In the genomic region with DNA sequence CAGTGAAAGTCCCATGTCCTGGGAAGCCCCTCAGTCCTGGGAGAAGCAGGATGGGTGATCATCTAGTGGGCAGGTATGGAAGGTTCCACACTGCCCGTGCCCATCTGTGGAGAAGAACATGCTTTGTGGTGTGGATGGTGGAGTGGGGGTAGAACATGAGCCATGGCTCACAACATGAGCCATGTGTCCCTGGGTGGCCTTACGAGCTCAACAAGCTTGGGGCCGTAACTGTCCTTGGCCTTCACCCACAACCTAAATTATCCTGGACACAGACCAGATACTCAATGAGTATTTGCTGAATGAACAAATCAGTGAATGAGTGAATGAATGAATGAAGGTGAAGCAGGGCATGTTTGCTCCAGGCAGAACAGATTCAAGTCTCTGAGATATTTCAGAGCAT, we compare ENCODE assay signal across 24 cellular contexts. TPM values are rescaled to one million over a fixed set of nuclear protein-coding genes. Genes with fewer than 3 reads are reported as not detected.
A peak's percentile ranks its signal among the peaks of the same experiment; 100 is the strongest.
DNase-seq lines count a peak whose midpoint lies in the region; FAIRE-seq and TF ChIP-seq lines count a peak whose summit lies in the region.
"Had no signal": no experiment of that assay in that cellular context is flagged by ENCODE, and none has a peak within 500 bp of the region (broad histone marks: within the 10 kb centered on the region; RNA-seq: fewer than 3 reads in every experiment).

No MANE protein-coding gene starts in this region.

- BruUV-seq in mammary epithelial cell (replicated peaks; lab: Mats Ljungman, UMichigan) (no TSS peak), MCF 10A (replicated peaks; lab: Mats Ljungman, UMichigan) (no TSS peak)

- peaks cover 5% of the 10 kb centered on the region for H3K27me3 ChIP-seq in mammary epithelial cell (ENCODE audit: insufficient read depth, low read length)
- H3K27me3 ChIP-seq: pancreas had no signal

- no peaks in the 10 kb centered on the region for H3K4me1 Mint-ChIP-seq in MCF 10A (ENCODE audit: insufficient read depth, unreplicated experiment)

- H3K4me2 ChIP-seq in mammary epithelial cell (ENCODE audit: insufficient read depth, low read depth, low read length) = no peak overlapping the region

- intact Hi-C loops in mammary epithelial cell (cut with micrococcal nuclease) (no loop called here), MCF 10A (cut with micrococcal nuclease) (no loop called here)

- no peak overlapping the region for H3K27ac Mint-ChIP-seq in MCF 10A (ENCODE audit: low read depth, unreplicated experiment)
- H3K27ac Mint-ChIP-seq: activated CD4-positive, alpha-beta memory T cell treated with anti-CD3 and anti-CD28 coated beads for 36 hours; activated naive CD8-positive, alpha-beta T cell treated with anti-CD3 and anti-CD28 coated beads, Interleukin-2, amount 10 ng/mL, durations not matched to agents 7 days and 5 days; activated T-cell treated with anti-CD3 and anti-CD28 coated beads, Interleukin-2, amount 50 U/mL, for 72 hours had no signal

- no peak overlapping the region for H3K9ac ChIP-seq in mammary epithelial cell (ENCODE audit: insufficient read depth, low read length)

- TF ChIP-seq CTCF in mammary epithelial cell (conservative IDR thresholded peaks at IDR 0.05 in 1 of 2, IDR thresholded peaks at IDR 0.05 in 1 of 2; ENCODE audit: extremely low read depth in 1 of 2, insufficient read depth in 1 of 2, low read depth in 1 of 2, low read length in 2 of 2) (no peak), MCF 10A (IDR thresholded peaks at IDR 0.05; ENCODE audit: unreplicated experiment) (no peak), fibroblast of pulmonary artery (IDR thresholded peaks at IDR 0.05; ENCODE audit: low read length, missing control alignments) (no peak)

- no peak for FAIRE-seq in RCC 7860 (lab: Jason Lieb, UNC)
- FAIRE-seq: pancreas, urothelium cell line had no signal

- H3K9me3 Mint-ChIP-seq in MCF 10A (ENCODE audit: unreplicated experiment) = no peaks in the 10 kb centered on the region
- H3K9me3 Mint-ChIP-seq: activated CD4-positive, alpha-beta memory T cell treated with anti-CD3 and anti-CD28 coated beads for 36 hours; CD8-positive, alpha-beta T cell had no signal

- H3K4me1 ChIP-seq in mammary epithelial cell (ENCODE audit: insufficient read depth, low read length) = peaks cover 11% of the 10 kb centered on the region
- H3K4me1 ChIP-seq: foreskin keratinocyte, pancreas had no signal

- DNase-seq in mammary epithelial cell (peak; percentile 53), MCF 10A (ENCODE audit: unreplicated experiment) (no peak), amniotic epithelial cell (ENCODE audit: low read depth) (peak; percentile 37), fibroblast of pulmonary artery (ENCODE audit: low read depth) (peak; percentile 59), T-helper 9 cell (no peak), NOMO-1 treated with dmso at 0.1 percent for 144 hours (lab: John Stamatoyannopoulos, UW; ENCODE audit: unreplicated experiment) (no peak), RCC 7860 (ENCODE audit: low spot score) (no peak), ecto neural progenitor cell (ENCODE audit: low spot score) (no peak)
- DNase-seq: activated CD4-positive, alpha-beta memory T cell treated with anti-CD3 and anti-CD28 coated beads for 36 hours; activated naive CD8-positive, alpha-beta T cell treated with anti-CD3 and anti-CD28 coated beads, Interleukin-2, amount 10 ng/mL, durations not matched to agents 7 days and 5 days; activated T-cell treated with anti-CD3 and anti-CD28 coated beads, Interleukin-2, amount 50 U/mL, for 72 hours; caudate nucleus; CD8-positive, alpha-beta T cell; effector memory CD4-positive, alpha-beta T cell; EL; left ventricle myocardium inferior; NCI-H2029 treated with DMSO at 0.1 percent for 48 hours; NCI-H748 treated with DMSO at 0.1 percent for 48 hours; pancreas; RPMI8226; stimulated activated CD4-positive, alpha-beta T cell treated with anti-CD3 and anti-CD28 coated beads, Interleukin-2, amount 100 ng/mL, for 48 hours had no signal

- in situ Hi-C loops in mammary epithelial cell (cut with MboI; ENCODE audit: low sequenced_read_pairs in 2 of 2) = no loop called here

- CTCF ChIA-PET in mammary epithelial cell (lab: Charles Lee; ENCODE audit: low non-redundant PET) = no interaction called here
- CTCF ChIA-PET in MCF 10A (lab: Yijun Ruan, JAX) = no interaction called here

- POLR2A ChIA-PET in MCF 10A (lab: Yijun Ruan, JAX) = interaction anchor here (0.6 kb wide), 1 partner anchor 55 kb away, joined by 3 read pairs; no protein-coding TSS in a partner anchor

- no peaks in the 10 kb centered on the region for H3K36me3 Mint-ChIP-seq in MCF 10A (ENCODE audit: insufficient read depth, unreplicated experiment)
- H3K36me3 Mint-ChIP-seq: activated CD4-positive, alpha-beta memory T cell treated with anti-CD3 and anti-CD28 coated beads for 36 hours had no signal

- H3K36me3 ChIP-seq in mammary epithelial cell (ENCODE audit: insufficient read depth, low read length) = no peaks in the 10 kb centered on the region
- H3K36me3 ChIP-seq: left ventricle myocardium inferior, pancreas had no signal

- H3K4me3 ChIP-seq in mammary epithelial cell (replicated peaks in 1 of 3; ENCODE audit: insufficient read depth in 1 of 3, low read depth in 2 of 3, low read length in 3 of 3) (no peak overlapping the region), fibroblast of pulmonary artery (replicated peaks; ENCODE audit: low read depth, low read length) (no peak overlapping the region)
- H3K4me3 ChIP-seq: left ventricle myocardium inferior, pancreas had no signal

- H3K4me3 Mint-ChIP-seq in MCF 10A (ENCODE audit: unreplicated experiment) = no peak overlapping the region
- H3K4me3 Mint-ChIP-seq: activated CD4-positive, alpha-beta memory T cell treated with anti-CD3 and anti-CD28 coated beads for 36 hours; activated naive CD8-positive, alpha-beta T cell treated with anti-CD3 and anti-CD28 coated beads, Interleukin-2, amount 10 ng/mL, durations not matched to agents 7 days and 5 days; activated T-cell treated with anti-CD3 and anti-CD28 coated beads, Interleukin-2, amount 50 U/mL, for 72 hours; CD8-positive, alpha-beta T cell had no signal

- H3K27ac ChIP-seq in mammary epithelial cell (ENCODE audit: insufficient read depth, low read depth, low read length) = no peak overlapping the region
- H3K27ac ChIP-seq: foreskin keratinocyte, left ventricle myocardium inferior, pancreas had no signal

- peaks cover 11% of the 10 kb centered on the region for H3K9me3 ChIP-seq in mammary epithelial cell (replicated peaks; ENCODE audit: insufficient read depth, low read length)
- H3K9me3 ChIP-seq: pancreas had no signal

- H3K27me3 Mint-ChIP-seq in MCF 10A (ENCODE audit: insufficient read depth, unreplicated experiment) = peaks cover 46% of the 10 kb centered on the region
- H3K27me3 Mint-ChIP-seq: activated CD4-positive, alpha-beta memory T cell treated with anti-CD3 and anti-CD28 coated beads for 36 hours had no signal

- 30% methylated on average over 3 of the region's 3 CpGs for WGBS in mammary epithelial cell (ENCODE audit: low coverage, missing lambda C conversion rate)

- H3K79me2 ChIP-seq in mammary epithelial cell (ENCODE audit: insufficient read depth, low read length) = no peaks in the 10 kb centered on the region

- H2AFZ ChIP-seq in mammary epithelial cell (ENCODE audit: low read depth, low read length) = no peak overlapping the region

- dilution Hi-C loops in mammary epithelial cell (cut with HindIII; ENCODE audit: low sequenced_read_pairs) = no loop called here

- no peaks in the 10 kb centered on the region for H4K20me1 ChIP-seq in mammary epithelial cell (ENCODE audit: insufficient read depth, low read length)

RNA-seq across cellular contexts. Expression of a gene that starts 13.5 kb away (rescaled TPM):
- under 1 TPM in 1 of 2 donors, not detected in 1; under 0.01 TPM for total RNA-seq in mammary epithelial cell
- not detected for polyA plus RNA-seq in mammary epithelial cell
- not detected for polyA minus RNA-seq in mammary epithelial cell
- not detected in 2 replicates for total RNA-seq in MCF 10A (2022)
- total RNA-seq: foreskin keratinocyte had no signal
- polyA plus RNA-seq: AG04450, foreskin keratinocyte had no signal

RNA-seq across cellular contexts. Expression of a gene that starts 24.3 kb away (rescaled TPM):
- total RNA-seq in mammary epithelial cell (10 to 100 TPM; 11.0 to 25.3 TPM), MCF 10A (2022) (9.9 and 11.2 TPM in 2 replicates)
- polyA plus RNA-seq in mammary epithelial cell = 9.7 TPM
- 7.8 TPM for polyA minus RNA-seq in mammary epithelial cell

Comparison
In these comparisons a context has a peak if more than half of its experiments do, and no peak if none do; other contexts are left out.
1. DNase-seq: peak in mammary epithelial cell (single experiment), amniotic epithelial cell (single experiment) and fibroblast of pulmonary artery (single experiment); none in MCF 10A (single experiment), T-helper 9 cell (single experiment), NOMO-1 treated with dmso at 0.1 percent for 144 hours (single experiment), RCC 7860 (single experiment) and ecto neural progenitor cell (single experiment).